2 cellular contexts compared by ENCODE assay signal in the genomic region with DNA sequence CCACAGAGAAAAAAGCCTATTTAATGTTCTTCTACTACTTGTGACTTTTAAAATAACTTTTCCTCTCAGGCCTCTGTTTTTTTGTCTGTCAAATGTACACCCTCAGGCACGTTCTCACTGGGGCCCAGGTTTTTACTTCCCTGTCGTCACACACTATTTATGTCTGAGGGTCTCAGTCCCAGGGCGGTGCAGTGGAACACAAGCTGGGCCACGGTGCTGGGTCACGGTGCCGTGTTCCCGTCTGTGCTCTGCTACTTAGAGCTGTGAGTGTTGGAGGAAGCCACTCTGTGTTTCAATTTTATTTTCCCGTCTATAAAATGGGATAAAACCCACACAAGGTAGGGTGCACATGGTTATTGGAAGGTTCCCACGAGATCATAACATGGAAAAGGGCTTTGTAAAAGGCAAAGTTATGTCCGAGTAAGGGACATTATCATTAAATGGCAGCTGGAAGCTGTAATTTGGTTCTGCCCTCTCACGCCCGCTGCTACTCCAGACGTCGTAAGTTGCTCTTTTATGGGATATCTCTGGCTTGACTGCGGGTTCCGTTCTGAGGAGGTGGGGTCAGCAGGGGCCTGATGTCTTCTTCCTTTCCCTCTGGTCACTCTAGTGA.
A peak's percentile ranks its signal among the peaks of the same experiment; 100 is the strongest.
TF ChIP-seq lines count a peak whose summit lies in the region.

No MANE protein-coding gene starts in this region.

TF ChIP-seq in K562, 482 proteins besides CTCF, POLR2A, EP300 and RAD21 (continues in another document):
- TF ChIP-seq, protein P1, sequence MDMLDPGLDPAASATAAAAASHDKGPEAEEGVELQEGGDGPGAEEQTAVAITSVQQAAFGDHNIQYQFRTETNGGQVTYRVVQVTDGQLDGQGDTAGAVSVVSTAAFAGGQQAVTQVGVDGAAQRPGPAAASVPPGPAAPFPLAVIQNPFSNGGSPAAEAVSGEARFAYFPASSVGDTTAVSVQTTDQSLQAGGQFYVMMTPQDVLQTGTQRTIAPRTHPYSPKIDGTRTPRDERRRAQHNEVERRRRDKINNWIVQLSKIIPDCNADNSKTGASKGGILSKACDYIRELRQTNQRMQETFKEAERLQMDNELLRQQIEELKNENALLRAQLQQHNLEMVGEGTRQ (CRISPR knock-in tag; IDR thresholded peaks at IDR 0.05) = no peak
- TF ChIP-seq ZNF165 (CRISPR knock-in tag; IDR thresholded peaks at IDR 0.05; ENCODE audit: borderline replicate concordance) (no peak), FOXJ3 (CRISPR knock-in tag; IDR thresholded peaks at IDR 0.05) (no peak), ZNF277 (CRISPR knock-in tag; IDR thresholded peaks at IDR 0.05; ENCODE audit: borderline replicate concordance) (no peak), ZNF316 (IDR thresholded peaks at IDR 0.05) (no peak), RBFOX2 (IDR thresholded peaks at IDR 0.05; ENCODE audit: low read depth, low read length) (no peak), HNRNPL (IDR thresholded peaks at IDR 0.05; ENCODE audit: low read depth, low read length) (no peak), THRAP3 (IDR thresholded peaks at IDR 0.05; ENCODE audit: borderline replicate concordance) (no peak; the same call in 1 of the 2 replicates), PCBP1 (IDR thresholded peaks at IDR 0.05; ENCODE audit: low read depth, low read length, poor library complexity, severe bottlenecking) (no peak), DPF2 (IDR thresholded peaks at IDR 0.05) (0 out of 2 replicates have a peak, but pooled peaks have one; percentile 58), SP1 (CRISPR knock-in tag; IDR thresholded peaks at IDR 0.05) (no peak), TRIM28 (IDR thresholded peaks at IDR 0.05) (0 out of 2 replicates have a peak, but pooled peaks have one; percentile 15), POLR3A (IDR thresholded peaks at IDR 0.05; ENCODE audit: borderline replicate concordance, extremely low read depth, insufficient read depth, insufficient read length) (no peak), CEBPB (tag; IDR thresholded peaks at IDR 0.05) (no peak), SPI1 (IDR thresholded peaks at IDR 0.05; ENCODE audit: borderline replicate concordance, low read depth, low read length) (0 out of 2 replicates have a peak, but pooled peaks have one; percentile 28), ZNF263 (CRISPR knock-in tag; IDR thresholded peaks at IDR 0.05; ENCODE audit: borderline replicate concordance) (0 out of 2 replicates have a peak, but pooled peaks have one; percentile 27), FOXP4 (CRISPR knock-in tag; IDR thresholded peaks at IDR 0.05; ENCODE audit: borderline replicate concordance) (no peak), BCLAF1 (IDR thresholded peaks at IDR 0.05; ENCODE audit: borderline replicate concordance in 1 of 2, control insufficient read depth in 1 of 2, low read depth in 2 of 2, low read length in 1 of 2) (no peak), CXXC5 (CRISPR knock-in tag; IDR thresholded peaks at IDR 0.05) (peak; percentile 29)
- TF ChIP-seq, protein P2, sequence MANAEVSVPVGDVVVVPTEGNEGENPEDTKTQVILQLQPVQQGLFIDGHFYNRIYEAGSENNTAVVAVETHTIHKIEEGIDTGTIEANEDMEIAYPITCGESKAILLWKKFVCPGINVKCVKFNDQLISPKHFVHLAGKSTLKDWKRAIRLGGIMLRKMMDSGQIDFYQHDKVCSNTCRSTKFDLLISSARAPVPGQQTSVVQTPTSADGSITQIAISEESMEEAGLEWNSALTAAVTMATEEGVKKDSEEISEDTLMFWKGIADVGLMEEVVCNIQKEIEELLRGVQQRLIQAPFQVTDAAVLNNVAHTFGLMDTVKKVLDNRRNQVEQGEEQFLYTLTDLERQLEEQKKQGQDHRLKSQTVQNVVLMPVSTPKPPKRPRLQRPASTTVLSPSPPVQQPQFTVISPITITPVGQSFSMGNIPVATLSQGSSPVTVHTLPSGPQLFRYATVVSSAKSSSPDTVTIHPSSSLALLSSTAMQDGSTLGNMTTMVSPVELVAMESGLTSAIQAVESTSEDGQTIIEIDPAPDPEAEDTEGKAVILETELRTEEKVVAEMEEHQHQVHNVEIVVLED (CRISPR knock-in tag; IDR thresholded peaks at IDR 0.05) = peak; percentile 86

TF ChIP-seq in liver, 16 proteins besides CTCF, POLR2A, EP300 and RAD21:
- TF ChIP-seq, protein P3, sequence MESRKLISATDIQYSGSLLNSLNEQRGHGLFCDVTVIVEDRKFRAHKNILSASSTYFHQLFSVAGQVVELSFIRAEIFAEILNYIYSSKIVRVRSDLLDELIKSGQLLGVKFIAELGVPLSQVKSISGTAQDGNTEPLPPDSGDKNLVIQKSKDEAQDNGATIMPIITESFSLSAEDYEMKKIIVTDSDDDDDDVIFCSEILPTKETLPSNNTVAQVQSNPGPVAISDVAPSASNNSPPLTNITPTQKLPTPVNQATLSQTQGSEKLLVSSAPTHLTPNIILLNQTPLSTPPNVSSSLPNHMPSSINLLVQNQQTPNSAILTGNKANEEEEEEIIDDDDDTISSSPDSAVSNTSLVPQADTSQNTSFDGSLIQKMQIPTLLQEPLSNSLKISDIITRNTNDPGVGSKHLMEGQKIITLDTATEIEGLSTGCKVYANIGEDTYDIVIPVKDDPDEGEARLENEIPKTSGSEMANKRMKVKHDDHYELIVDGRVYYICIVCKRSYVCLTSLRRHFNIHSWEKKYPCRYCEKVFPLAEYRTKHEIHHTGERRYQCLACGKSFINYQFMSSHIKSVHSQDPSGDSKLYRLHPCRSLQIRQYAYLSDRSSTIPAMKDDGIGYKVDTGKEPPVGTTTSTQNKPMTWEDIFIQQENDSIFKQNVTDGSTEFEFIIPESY (IDR thresholded peaks at IDR 0.05) = no peak
- TF ChIP-seq NR2F2 (IDR thresholded peaks at IDR 0.05) (peak; percentile 65), FOXA2 (IDR thresholded peaks at IDR 0.05) (no peak), MAX (IDR thresholded peaks at IDR 0.05) (no peak), YY1 (IDR thresholded peaks at IDR 0.05) (no peak)
